8 cellular contexts compared by ENCODE assay signal in genomic region chr18:80262241-80263033, GRCh38. TPM values are rescaled to one million over a fixed set of nuclear protein-coding genes. Genes with fewer than 3 reads are reported as not detected.
DNase-seq lines count a peak whose midpoint lies in the region; ATAC-seq and TF ChIP-seq lines count a peak whose summit lies in the region.
"Not testable (repeated sequence)": the region's sequence is repeated elsewhere in the genome, so short reads cannot be mapped to it uniquely, and the experiment has no call there.

No MANE protein-coding gene starts in this region.

- ATAC-seq in GM23338 = not testable (repeated sequence)
- ATAC-seq in left cardiac atrium = peak; percentile 38 to 92

- H4K20me1 ChIP-seq in GM23338 (replicated peaks; ENCODE audit: insufficient read depth) = not testable (repeated sequence)

- H3K9me2 ChIP-seq in GM23338 (ENCODE audit: insufficient read depth) = not testable (repeated sequence)

- H3K27ac Mint-ChIP-seq in GM23338; activated T-helper 1 cell treated with anti-CD3 and anti-CD28 coated beads, Interleukin-12 subunit alpha, Interleukin-12 subunit beta, Interleukin-2, Interleukin-4 antibody, amounts not matched to agents 30 ng/mL and 10 ng/mL and 1 ng/mL, durations not matched to agents 14 hours and 24 hours and 36 hours; nephron: not testable (repeated sequence)

- intact Hi-C loops in activated T-helper 1 cell treated with anti-CD3 and anti-CD28 coated beads, Interleukin-12 subunit alpha, Interleukin-12 subunit beta, Interleukin-2, Interleukin-4 antibody, amounts not matched to agents 30 ng/mL and 10 ng/mL and 1 ng/mL, durations not matched to agents 14 hours and 24 hours and 36 hours (cut with micrococcal nuclease); left cardiac atrium (cut with DNase I): not testable (repeated sequence)

- H3K79me2 ChIP-seq in GM23338 (replicated peaks; ENCODE audit: insufficient read depth) = not testable (repeated sequence)

- not testable (repeated sequence) for H3K27ac ChIP-seq in GM23338 (ENCODE audit: low read depth); coronary artery

- H2AFZ ChIP-seq in GM23338 = not testable (repeated sequence)

- not testable (repeated sequence) for DNase-seq in AG10803 (ENCODE audit: low read depth); GM23338 (ENCODE audit: low spot score)
- peak; percentile 49 for DNase-seq in RPMI8226
- peak; percentile 14 for DNase-seq in activated T-helper 1 cell treated with anti-CD3 and anti-CD28 coated beads, Interleukin-12 subunit alpha, Interleukin-12 subunit beta, Interleukin-2, Interleukin-4 antibody, amounts not matched to agents 30 ng/mL and 10 ng/mL and 1 ng/mL, durations not matched to agents 14 hours and 24 hours and 36 hours (ENCODE audit: low spot score)
- peak; percentile 79 for DNase-seq in coronary artery (ENCODE audit: low spot score)
- peak; percentile 45 for DNase-seq in left cardiac atrium
- peak; percentile 15 for DNase-seq in stimulated activated CD8-positive, alpha-beta memory T cell treated with anti-CD3 and anti-CD28 coated beads, Interleukin-15, amount 100 ng/mL, for 24 hours (ENCODE audit: low read depth)

- H3K9me3 Mint-ChIP-seq in GM23338 = peaks cover 32% of the 10 kb centered on the region
- H3K9me3 Mint-ChIP-seq in activated T-helper 1 cell treated with anti-CD3 and anti-CD28 coated beads, Interleukin-12 subunit alpha, Interleukin-12 subunit beta, Interleukin-2, Interleukin-4 antibody, amounts not matched to agents 30 ng/mL and 10 ng/mL and 1 ng/mL, durations not matched to agents 14 hours and 24 hours and 36 hours; nephron: not testable (repeated sequence)

- not testable (repeated sequence) for H3K27me3 ChIP-seq in GM23338 (ENCODE audit: insufficient read depth)

- H3K4me2 ChIP-seq in GM23338 = not testable (repeated sequence)

- H3K4me1 Mint-ChIP-seq in GM23338; activated T-helper 1 cell treated with anti-CD3 and anti-CD28 coated beads, Interleukin-12 subunit alpha, Interleukin-12 subunit beta, Interleukin-2, Interleukin-4 antibody, amounts not matched to agents 30 ng/mL and 10 ng/mL and 1 ng/mL, durations not matched to agents 14 hours and 24 hours and 36 hours (ENCODE audit: low read depth); nephron: not testable (repeated sequence)

- not testable (repeated sequence) for H3K4me3 ChIP-seq in AG10803 (ENCODE audit: low read length); GM23338; coronary artery

- not testable (repeated sequence) for H3K36me3 ChIP-seq in GM23338 (ENCODE audit: insufficient read depth)

- not testable (repeated sequence) for H3K4me1 ChIP-seq in GM23338 (ENCODE audit: insufficient read depth)

- not testable (repeated sequence) for H3K27me3 Mint-ChIP-seq in GM23338 (ENCODE audit: insufficient read depth, low read depth, poor library complexity); activated T-helper 1 cell treated with anti-CD3 and anti-CD28 coated beads, Interleukin-12 subunit alpha, Interleukin-12 subunit beta, Interleukin-2, Interleukin-4 antibody, amounts not matched to agents 30 ng/mL and 10 ng/mL and 1 ng/mL, durations not matched to agents 14 hours and 24 hours and 36 hours (ENCODE audit: insufficient read depth); nephron (ENCODE audit: low read depth)

- H3F3A ChIP-seq in GM23338 (replicated peaks; ENCODE audit: low read depth) = not testable (repeated sequence)

- not testable (repeated sequence) for H3K36me3 Mint-ChIP-seq in GM23338 (ENCODE audit: low read depth); activated T-helper 1 cell treated with anti-CD3 and anti-CD28 coated beads, Interleukin-12 subunit alpha, Interleukin-12 subunit beta, Interleukin-2, Interleukin-4 antibody, amounts not matched to agents 30 ng/mL and 10 ng/mL and 1 ng/mL, durations not matched to agents 14 hours and 24 hours and 36 hours (ENCODE audit: low read depth); nephron (ENCODE audit: low read depth)

- TF ChIP-seq CTCF in AG10803 (conservative IDR thresholded peaks at IDR 0.05; ENCODE audit: low read length) (peak; percentile 44), GM23338 (conservative IDR thresholded peaks at IDR 0.05; ENCODE audit: low read depth in 2 of 2) (peak; percentile 57 to 67), nephron (IDR thresholded peaks at IDR 0.05; ENCODE audit: unreplicated experiment in 3 of 3) (peak; percentile 44 to 56 (median 53))
- TF ChIP-seq CTCF in coronary artery (IDR thresholded peaks at IDR 0.05) = not testable (repeated sequence)

- peak overlapping the region; percentile 39; the same call in 2 of the 3 replicates for H3K4me3 Mint-ChIP-seq in GM23338
- not testable (repeated sequence) for H3K4me3 Mint-ChIP-seq in activated T-helper 1 cell treated with anti-CD3 and anti-CD28 coated beads, Interleukin-12 subunit alpha, Interleukin-12 subunit beta, Interleukin-2, Interleukin-4 antibody, amounts not matched to agents 30 ng/mL and 10 ng/mL and 1 ng/mL, durations not matched to agents 14 hours and 24 hours and 36 hours; nephron

RNA-seq across cellular contexts. Expression of gene PARD6G, which starts 15.1 kb away (rescaled TPM):
- 17.2 and 18.5 TPM in 2 replicates for total RNA-seq in GM23338 (2014; rRNA removed; shearing (Covaris generic))
- polyA plus RNA-seq in GM23338 (2016; fragmentation: Nextera tagmentation; extraction: Ambion mirVana) = 6.9 and 8.3 TPM in 2 replicates
- 0.10 and 0.15 TPM in 2 replicates for total RNA-seq in activated T-helper 1 cell treated with anti-CD3 and anti-CD28 coated beads, Interleukin-12 subunit alpha, Interleukin-12 subunit beta, Interleukin-2, Interleukin-4 antibody, amounts not matched to agents 30 ng/mL and 10 ng/mL and 1 ng/mL, durations not matched to agents 14 hours and 24 hours and 36 hours
- 1 to 10 TPM; 3.9 to 4.1 TPM for total RNA-seq in left cardiac atrium
